25 cellular contexts compared by ENCODE assay signal in genomic region chr3:47646362-47646761, GRCh38.
DNase-seq lines count a peak whose midpoint lies in the region; ATAC-seq, FAIRE-seq and TF ChIP-seq lines count a peak whose summit lies in the region.
"Had no signal": no experiment of that assay in that cellular context is flagged by ENCODE, and none has a peak within 500 bp of the region (broad histone marks: within the 10 kb centered on the region; RNA-seq: fewer than 3 reads in every experiment).

No MANE protein-coding gene starts in this region.

- H3K4me1 ChIP-seq in small intestine (ENCODE audit: control insufficient read depth in 2 of 2, insufficient read depth in 1 of 2, low read depth in 1 of 2, low read length in 1 of 2), result no peaks in the 10 kb centered on the region
- H3K4me1 ChIP-seq: adrenal gland; BLaER1 treated with 17β-estradiol and CSF1 and Interleukin-3, amounts not matched to agents 10 nM and 100 nM had no signal

- WGBS in small intestine, 3 donors, result 79 to 87% (median 84%) methylated on average over 4 of the region's 4 CpGs

- ATAC-seq in omental fat pad (ENCODE audit: low FRiP score) (peak; percentile 85), GM19467 (IDR thresholded peaks at IDR 0.05; ENCODE audit: unreplicated experiment) (no peak)
- ATAC-seq: stimulated activated naive CD8-positive, alpha-beta T cell treated with anti-CD3 and anti-CD28 coated beads, Interleukin-15, amount 100 ng/mL, for 72 hours had no signal

- TF ChIP-seq CTCF in BJ (IDR thresholded peaks at IDR 0.05; ENCODE audit: insufficient read depth, low read depth, low read length) (no peak), omental fat pad (IDR thresholded peaks at IDR 0.05) (no peak)

- H3K9me3 ChIP-seq in small intestine (ENCODE audit: control insufficient read depth, low read depth), result no peaks in the 10 kb centered on the region
- H3K9me3 ChIP-seq: adrenal gland; BLaER1 treated with 17β-estradiol and CSF1 and Interleukin-3, amounts not matched to agents 10 nM and 100 nM; esophagus muscularis mucosa; pancreas; Peyer's patch; SK-N-SH; upper lobe of left lung had no signal

- no peak for FAIRE-seq in small intestine (lab: Jason Lieb, UNC)
- FAIRE-seq: D721Med, pancreas had no signal

- POLR2A ChIA-PET in BJ (lab: Charles Lee), result no interaction called here

- H3K4me3 ChIP-seq in BJ (ENCODE audit: low read depth, low read length) (no peak overlapping the region), small intestine (ENCODE audit: low read depth in 1 of 2, low read length in 2 of 2) (no peak overlapping the region)
- H3K4me3 ChIP-seq: adrenal gland; BLaER1 treated with 17β-estradiol and CSF1 and Interleukin-3, amounts not matched to agents 10 nM and 100 nM; esophagus muscularis mucosa; pancreas; Peyer's patch; upper lobe of left lung had no signal

- no peaks in the 10 kb centered on the region for H3K27me3 ChIP-seq in BJ (ENCODE audit: control insufficient read depth, insufficient read depth, low read length)
- no peaks in the 10 kb centered on the region for H3K27me3 ChIP-seq in small intestine (ENCODE audit: control insufficient read depth in 2 of 2, insufficient read depth in 2 of 2, low read length in 2 of 2)
- H3K27me3 ChIP-seq: adrenal gland; BLaER1 treated with 17β-estradiol and CSF1 and Interleukin-3, amounts not matched to agents 10 nM and 100 nM; esophagus muscularis mucosa; pancreas; Peyer's patch; upper lobe of left lung had no signal

- DNase-seq in BJ (ENCODE audit: low read depth) (peak; percentile 31), NCI-H2227 (lab: John Stamatoyannopoulos, UW; ENCODE audit: unreplicated experiment) (peak; percentile 26), fibroblast of gingiva (ENCODE audit: low read depth) (peak; percentile 75), omental fat pad (ENCODE audit: low spot score) (no peak), small intestine (no peak), hippocampal formation (lab: John Stamatoyannopoulos, UW) (no peak)
- DNase-seq in activated CD4-positive, CD25-positive, alpha-beta regulatory T cell (lab: John Stamatoyannopoulos, UW), result no peak
- DNase-seq: activated B cell treated with CpG ODN at 0.5 μM for 24 hours; adrenal gland; central memory CD4-positive, alpha-beta T cell; effector CD4-positive, alpha-beta T cell; H7; islet precursor cell; NCI-H1436; NCI-H2171; NCI-H748 treated with DMSO at 0.1 percent for 48 hours; pancreas; Peyer's patch; SK-N-SH; stimulated activated naive CD8-positive, alpha-beta T cell treated with anti-CD3 and anti-CD28 coated beads, Interleukin-15, amount 100 ng/mL, for 72 hours; upper lobe of left lung had no signal

- H3K36me3 ChIP-seq in BJ (ENCODE audit: control insufficient read depth, insufficient read depth, low read length) (peaks cover 3% of the 10 kb centered on the region), small intestine (ENCODE audit: control insufficient read depth in 2 of 2, insufficient read depth in 2 of 2, low read length in 2 of 2) (peaks cover 0 to 7% of the 10 kb centered on the region in 2 donors)

- CTCF ChIA-PET in BJ (lab: Yijun Ruan, JAX), result interaction anchor here (1.3 kb wide), 1 partner anchor 124 kb away, joined by 3 read pairs; no protein-coding TSS in a partner anchor

- H3K27ac ChIP-seq in small intestine (ENCODE audit: low read depth in 1 of 2, low read length in 1 of 2), result no peak overlapping the region
- H3K27ac ChIP-seq: adrenal gland; BLaER1 treated with 17β-estradiol and CSF1 and Interleukin-3, amounts not matched to agents 10 nM and 100 nM; esophagus muscularis mucosa; pancreas; Peyer's patch; upper lobe of left lung had no signal

Comparison
In these comparisons a context has a peak if more than half of its experiments do, and no peak if none do; other contexts are left out.
1. DNase-seq: peak in BJ (single experiment), NCI-H2227 (single experiment) and fibroblast of gingiva (single experiment); none in omental fat pad (single experiment), small intestine (single experiment), hippocampal formation (0 of 2) and activated CD4-positive, CD25-positive, alpha-beta regulatory T cell (0 of 4).